Comparison of ENCODE assay signal across 9 cellular contexts in the genomic region with DNA sequence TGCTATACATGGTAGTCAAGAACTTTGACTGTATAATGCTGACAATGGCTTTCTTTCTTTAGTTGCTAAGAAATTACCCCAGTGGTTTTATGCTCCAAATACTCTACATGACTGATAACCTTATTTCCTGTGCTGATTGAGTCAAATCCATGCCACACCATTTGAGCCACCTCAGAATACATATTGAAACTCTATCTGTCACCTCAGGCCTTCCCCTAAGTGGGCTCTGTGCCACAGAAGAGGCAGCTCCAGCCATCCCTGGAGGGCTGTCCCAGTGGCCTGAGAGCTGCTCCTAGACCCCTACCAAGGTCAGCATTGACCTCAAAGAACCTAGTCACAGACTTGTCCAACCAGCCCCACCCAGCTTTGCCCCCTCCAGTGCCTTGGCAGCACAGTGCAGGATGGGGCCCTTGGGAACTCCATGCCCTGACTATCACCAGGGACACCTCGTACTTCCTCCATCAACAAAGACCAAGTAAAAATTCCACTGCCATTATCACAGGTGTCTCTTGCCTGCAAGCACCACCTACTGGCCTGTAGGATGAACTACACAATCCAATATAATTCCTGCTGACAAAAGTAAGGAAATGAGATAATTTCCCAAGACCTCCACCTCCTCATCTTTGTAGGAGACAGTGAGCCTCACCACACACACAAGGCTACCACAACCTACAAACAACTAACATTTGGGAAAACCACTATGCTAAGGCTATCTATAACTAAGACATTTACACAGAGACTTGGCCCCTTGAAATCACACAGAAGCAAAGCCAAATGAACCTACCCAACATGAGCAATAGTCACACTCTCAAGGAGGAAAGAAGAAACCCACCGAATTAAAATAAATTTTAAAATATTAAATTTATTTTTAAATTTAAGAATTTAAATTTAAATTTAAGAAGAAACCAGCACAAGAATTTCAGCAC.
A peak's percentile ranks its signal among the peaks of the same experiment; 100 is the strongest.
DNase-seq lines count a peak whose midpoint lies in the region; ATAC-seq, FAIRE-seq and TF ChIP-seq lines count a peak whose summit lies in the region.
"Had no signal": no experiment of that assay in that cellular context is flagged by ENCODE, and none has a peak within 500 bp of the region (broad histone marks: within the 10 kb centered on the region; RNA-seq: fewer than 3 reads in every experiment).

No MANE protein-coding gene starts in this region.

- no peak overlapping the region for H3K4me3 Mint-ChIP-seq in HFFc6
- H3K4me3 Mint-ChIP-seq: central memory CD8-positive, alpha-beta T cell had no signal

- ATAC-seq in Right ventricle myocardium inferior (no peak), left cardiac atrium (no peak)

- 33 to 50% (median 47%) methylated on average over 2 of the region's 2 CpGs for WGBS in small intestine, 3 donors

- DNase-seq in Right ventricle myocardium inferior (ENCODE audit: missing footprints), result peak; percentile 23
- DNase-seq in left cardiac atrium, result no peak
- peak; percentile 33 for DNase-seq in HFFc6
- peak; percentile 32 for DNase-seq in NAMALWA (ENCODE audit: low spot score)
- peak; percentile 41 for DNase-seq in dermis blood vessel endothelial cell
- DNase-seq in small intestine, result peak; percentile 27
- no peak for DNase-seq in ascending aorta (ENCODE audit: low spot score in 2 of 2)
- DNase-seq in stimulated activated CD4-positive, alpha-beta T cell treated with anti-CD3 and anti-CD28 coated beads, Interleukin-12 subunit alpha, Interleukin-12 subunit beta, amount 100 ng/mL, for 4 hours, result no peak

- intact Hi-C loops in Right ventricle myocardium inferior (cut with DNase I) (no loop called here), left cardiac atrium (cut with DNase I) (no loop called here), ascending aorta (cut with DNase I) (no loop called here)

- no peaks in the 10 kb centered on the region for H3K27me3 Mint-ChIP-seq in HFFc6 (ENCODE audit: insufficient read depth)
- H3K27me3 Mint-ChIP-seq: central memory CD8-positive, alpha-beta T cell had no signal

- no peak overlapping the region for H3K4me3 ChIP-seq in small intestine (ENCODE audit: low read depth in 1 of 2, low read length in 2 of 2)
- H3K4me3 ChIP-seq in ascending aorta, result no peak overlapping the region

- H3K27ac ChIP-seq in small intestine (ENCODE audit: low read depth in 1 of 2, low read length in 1 of 2) (no peak overlapping the region), ascending aorta (no peak overlapping the region)

- H3K4me1 ChIP-seq in small intestine (ENCODE audit: control insufficient read depth in 2 of 2, insufficient read depth in 1 of 2, low read depth in 1 of 2, low read length in 1 of 2) (no peaks in the 10 kb centered on the region), ascending aorta (no peaks in the 10 kb centered on the region)

- H3K4me1 Mint-ChIP-seq in HFFc6 (ENCODE audit: low read depth), result no peaks in the 10 kb centered on the region
- H3K4me1 Mint-ChIP-seq: central memory CD8-positive, alpha-beta T cell had no signal

- no peak overlapping the region for H3K27ac Mint-ChIP-seq in HFFc6

- H3K36me3 ChIP-seq in small intestine (ENCODE audit: control insufficient read depth in 2 of 2, insufficient read depth in 2 of 2, low read length in 2 of 2) (no peaks in the 10 kb centered on the region), ascending aorta (no peaks in the 10 kb centered on the region)

- H3K9me3 Mint-ChIP-seq in HFFc6, result no peaks in the 10 kb centered on the region

- H3K36me3 Mint-ChIP-seq in HFFc6 (ENCODE audit: low read depth), result no peaks in the 10 kb centered on the region

- TF ChIP-seq CTCF in HFFc6 (IDR thresholded peaks at IDR 0.05) (peak; percentile 82), ascending aorta (IDR thresholded peaks at IDR 0.05) (no peak)

- H3K9me3 ChIP-seq in small intestine (ENCODE audit: control insufficient read depth, low read depth) (no peaks in the 10 kb centered on the region), ascending aorta (peaks cover 12 to 15% of the 10 kb centered on the region in 2 donors)

- FAIRE-seq in small intestine (lab: Jason Lieb, UNC), result no peak

- H3K27me3 ChIP-seq in small intestine (ENCODE audit: control insufficient read depth in 2 of 2, insufficient read depth in 2 of 2, low read length in 2 of 2) (no peaks in the 10 kb centered on the region), ascending aorta (no peaks in the 10 kb centered on the region)

Comparison
In these comparisons a context has a peak if more than half of its experiments do, and no peak if none do; other contexts are left out.
1. DNase-seq: peak in Right ventricle myocardium inferior (single experiment), HFFc6 (single experiment), NAMALWA (single experiment), dermis blood vessel endothelial cell (single experiment) and small intestine (single experiment); none in left cardiac atrium (single experiment), ascending aorta (0 of 2) and stimulated activated CD4-positive, alpha-beta T cell treated with anti-CD3 and anti-CD28 coated beads, Interleukin-12 subunit alpha, Interleukin-12 subunit beta, amount 100 ng/mL, for 4 hours (single experiment).